In the genomic region with DNA sequence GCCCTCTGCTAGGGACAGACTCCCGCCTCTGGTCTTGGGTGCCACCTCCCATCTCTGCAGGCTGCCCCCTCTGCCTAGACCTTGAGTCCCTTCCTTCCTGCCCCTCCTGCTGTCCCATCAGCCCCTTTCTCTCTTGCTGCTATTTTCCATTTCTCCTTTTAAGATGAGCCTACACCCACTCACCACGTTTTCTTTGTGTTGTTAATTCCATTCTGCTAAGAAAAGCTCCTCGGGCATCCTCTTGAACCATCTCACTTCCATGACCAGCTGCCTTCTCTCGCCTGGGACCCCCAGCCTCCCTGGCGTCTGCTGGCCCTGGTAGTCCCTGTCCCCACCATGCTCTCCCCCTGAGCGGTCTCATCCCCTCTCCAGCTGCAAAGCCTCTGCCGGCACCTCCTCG, we compare ENCODE assay signal across 20 cellular contexts.
A peak's percentile ranks its signal among the peaks of the same experiment; 100 is the strongest.
DNase-seq lines count a peak whose midpoint lies in the region; ATAC-seq and TF ChIP-seq lines count a peak whose summit lies in the region.
"Had no signal": no experiment of that assay in that cellular context is flagged by ENCODE, and none has a peak within 500 bp of the region (broad histone marks: within the 10 kb centered on the region; RNA-seq: fewer than 3 reads in every experiment).

No MANE protein-coding gene starts in this region.

- no peak overlapping the region for H3K9ac ChIP-seq in iPS-18a (ENCODE audit: low read length)

- H3K4me3 ChIP-seq in iPS-18a (ENCODE audit: low read length), result no peak overlapping the region
- H3K4me3 ChIP-seq: SJCRH30 had no signal

- POLR2A ChIA-PET in WTC11 (lab: Charles Lee), result interaction anchor here (0.5 kb wide), 2 partner anchors 122 to 136 kb away, joined by 3 read pairs; no protein-coding TSS in a partner anchor

- peaks cover 33% of the 10 kb centered on the region for H3K36me3 Mint-ChIP-seq in WTC11
- peaks cover 61% of the 10 kb centered on the region for H3K36me3 Mint-ChIP-seq in stimulated activated memory B cell treated with anti-CD40 and anti-IgM and Interleukin-4, amounts not matched to agents 10 μg/mL and 1 μg/mL and 100 μg/mL, for 72 hours

- H3K9me3 Mint-ChIP-seq in stimulated activated naive CD8-positive, alpha-beta T cell treated with anti-CD3 and anti-CD28 coated beads, Interleukin-15, amount 100 ng/mL, for 72 hours, result no peaks in the 10 kb centered on the region
- H3K9me3 Mint-ChIP-seq in WTC11, result no peaks in the 10 kb centered on the region
- H3K9me3 Mint-ChIP-seq in stimulated activated memory B cell treated with anti-CD40 and anti-IgM and Interleukin-4, amounts not matched to agents 10 μg/mL and 1 μg/mL and 100 μg/mL, for 72 hours, result no peaks in the 10 kb centered on the region
- H3K9me3 Mint-ChIP-seq: CD14-positive monocyte, HFFc6 had no signal

- peak overlapping the region; percentile 6 for H3K27ac ChIP-seq in iPS-18a (ENCODE audit: low read length)
- H3K27ac ChIP-seq: SJCRH30 had no signal

- H3K36me3 ChIP-seq in iPS-18a (ENCODE audit: control insufficient read depth, low read depth, low read length), result peaks cover 20% of the 10 kb centered on the region

- H3K4me1 ChIP-seq in iPS-18a (ENCODE audit: control insufficient read depth, low read depth, low read length), result peaks cover 11% of the 10 kb centered on the region
- H3K4me1 ChIP-seq: SJCRH30 had no signal

- ATAC-seq in stimulated activated naive CD8-positive, alpha-beta T cell treated with anti-CD3 and anti-CD28 coated beads, Interleukin-15, amount 100 ng/mL, for 72 hours, result no peak
- ATAC-seq in stimulated activated naive CD8-positive, alpha-beta T cell treated with anti-CD3 and anti-CD28 coated beads, Interleukin-15, Interleukin-2, amounts not matched to agents 100 U/mL and 50 U/mL, for 24 hours, result no peak
- ATAC-seq in WTC11 (peak; percentile 32; the same call in 1 of the 2 replicates), HG03521 (IDR thresholded peaks at IDR 0.05; ENCODE audit: unreplicated experiment) (no peak)
- ATAC-seq in stimulated activated memory B cell treated with anti-CD40 and anti-IgM and Interleukin-4, amounts not matched to agents 10 μg/mL and 1 μg/mL and 100 μg/mL, for 72 hours, result no peak

- no peaks in the 10 kb centered on the region for H3K27me3 Mint-ChIP-seq in stimulated activated naive CD8-positive, alpha-beta T cell treated with anti-CD3 and anti-CD28 coated beads, Interleukin-15, amount 100 ng/mL, for 72 hours
- no peaks in the 10 kb centered on the region for H3K27me3 Mint-ChIP-seq in WTC11 (ENCODE audit: low read depth)
- no peaks in the 10 kb centered on the region for H3K27me3 Mint-ChIP-seq in stimulated activated memory B cell treated with anti-CD40 and anti-IgM and Interleukin-4, amounts not matched to agents 10 μg/mL and 1 μg/mL and 100 μg/mL, for 72 hours

- no peaks in the 10 kb centered on the region for H3K4me1 Mint-ChIP-seq in stimulated activated naive CD8-positive, alpha-beta T cell treated with anti-CD3 and anti-CD28 coated beads, Interleukin-15, amount 100 ng/mL, for 72 hours
- H3K4me1 Mint-ChIP-seq in WTC11, result peaks cover 28% of the 10 kb centered on the region
- H3K4me1 Mint-ChIP-seq in stimulated activated memory B cell treated with anti-CD40 and anti-IgM and Interleukin-4, amounts not matched to agents 10 μg/mL and 1 μg/mL and 100 μg/mL, for 72 hours, result no peaks in the 10 kb centered on the region
- H3K4me1 Mint-ChIP-seq: CD14-positive monocyte had no signal

- no peaks in the 10 kb centered on the region for H3K27me3 ChIP-seq in iPS-18a (ENCODE audit: control insufficient read depth, insufficient read depth, low read length)
- H3K27me3 ChIP-seq: SJCRH30 had no signal

- TF ChIP-seq CTCF in WTC11 (IDR thresholded peaks at IDR 0.05), result no peak

- no peaks in the 10 kb centered on the region for H3K9me3 ChIP-seq in iPS-18a (ENCODE audit: control insufficient read depth, low read depth, low read length)
- H3K9me3 ChIP-seq: SJCRH30 had no signal

- CTCF ChIA-PET in WTC11 (lab: Charles Lee), result interaction anchor here (0.6 to 1.0 kb wide), 2 partner anchors 47 to 49 kb away, joined by 3 to 6 read pairs; no protein-coding TSS in a partner anchor

- peak overlapping the region; percentile 64 to 88 for H3K27ac Mint-ChIP-seq in stimulated activated naive CD8-positive, alpha-beta T cell treated with anti-CD3 and anti-CD28 coated beads, Interleukin-15, amount 100 ng/mL, for 72 hours
- H3K27ac Mint-ChIP-seq in WTC11, result peak overlapping the region; percentile 81
- peak overlapping the region; percentile 26 for H3K27ac Mint-ChIP-seq in stimulated activated memory B cell treated with anti-CD40 and anti-IgM and Interleukin-4, amounts not matched to agents 10 μg/mL and 1 μg/mL and 100 μg/mL, for 72 hours
- H3K27ac Mint-ChIP-seq: HFFc6 had no signal

- H3K4me3 Mint-ChIP-seq in stimulated activated naive CD8-positive, alpha-beta T cell treated with anti-CD3 and anti-CD28 coated beads, Interleukin-15, amount 100 ng/mL, for 72 hours, result no peak overlapping the region
- no peak overlapping the region for H3K4me3 Mint-ChIP-seq in WTC11
- no peak overlapping the region for H3K4me3 Mint-ChIP-seq in stimulated activated memory B cell treated with anti-CD40 and anti-IgM and Interleukin-4, amounts not matched to agents 10 μg/mL and 1 μg/mL and 100 μg/mL, for 72 hours
- H3K4me3 Mint-ChIP-seq: CD14-positive monocyte, HFFc6 had no signal

- no peak for DNase-seq in stimulated activated naive CD8-positive, alpha-beta T cell treated with anti-CD3 and anti-CD28 coated beads, Interleukin-15, amount 100 ng/mL, for 72 hours
- no peak for DNase-seq in stimulated activated naive CD8-positive, alpha-beta T cell treated with anti-CD3 and anti-CD28 coated beads, Interleukin-15, Interleukin-2, amounts not matched to agents 100 U/mL and 50 U/mL, for 24 hours
- DNase-seq in WTC11 (ENCODE audit: low spot score), result no peak
- DNase-seq in NCI-H2081 (lab: John Stamatoyannopoulos, UW), result no peak
- DNase-seq in activated CD4-positive, CD25-positive, alpha-beta regulatory T cell treated with anti-CD3 and anti-CD28 coated beads, Interleukin-2, amount 50 U/mL, for 72 hours, result no peak
- DNase-seq: AML-193, DMS53, GF-D8, HFFc6, KG1, NCI-H1105, NCI-H2029 treated with DMSO at 0.1 percent for 48 hours, NCI-H2171 treated with DMSO at 0.1 percent for 48 hours, NCI-H524 treated with DMSO at 0.1 percent for 48 hours, OCI-M1, SJCRH30 had no signal

TF ChIP-seq in WTC11, 78 proteins besides CTCF, POLR2A, EP300 and RAD21:
- TF ChIP-seq ZNF219 (CRISPR knock-in tag; IDR thresholded peaks at IDR 0.05; ENCODE audit: borderline replicate concordance), result no peak
- TF ChIP-seq NR3C1 (CRISPR knock-in tag; conservative IDR thresholded peaks at IDR 0.05; ENCODE audit: low read depth), result no peak
- TF ChIP-seq SOX15 (CRISPR knock-in tag; IDR thresholded peaks at IDR 0.05), result no peak
- TF ChIP-seq OVOL2 (CRISPR knock-in tag; IDR thresholded peaks at IDR 0.05; ENCODE audit: borderline replicate concordance), result no peak
- TF ChIP-seq, protein P1, sequence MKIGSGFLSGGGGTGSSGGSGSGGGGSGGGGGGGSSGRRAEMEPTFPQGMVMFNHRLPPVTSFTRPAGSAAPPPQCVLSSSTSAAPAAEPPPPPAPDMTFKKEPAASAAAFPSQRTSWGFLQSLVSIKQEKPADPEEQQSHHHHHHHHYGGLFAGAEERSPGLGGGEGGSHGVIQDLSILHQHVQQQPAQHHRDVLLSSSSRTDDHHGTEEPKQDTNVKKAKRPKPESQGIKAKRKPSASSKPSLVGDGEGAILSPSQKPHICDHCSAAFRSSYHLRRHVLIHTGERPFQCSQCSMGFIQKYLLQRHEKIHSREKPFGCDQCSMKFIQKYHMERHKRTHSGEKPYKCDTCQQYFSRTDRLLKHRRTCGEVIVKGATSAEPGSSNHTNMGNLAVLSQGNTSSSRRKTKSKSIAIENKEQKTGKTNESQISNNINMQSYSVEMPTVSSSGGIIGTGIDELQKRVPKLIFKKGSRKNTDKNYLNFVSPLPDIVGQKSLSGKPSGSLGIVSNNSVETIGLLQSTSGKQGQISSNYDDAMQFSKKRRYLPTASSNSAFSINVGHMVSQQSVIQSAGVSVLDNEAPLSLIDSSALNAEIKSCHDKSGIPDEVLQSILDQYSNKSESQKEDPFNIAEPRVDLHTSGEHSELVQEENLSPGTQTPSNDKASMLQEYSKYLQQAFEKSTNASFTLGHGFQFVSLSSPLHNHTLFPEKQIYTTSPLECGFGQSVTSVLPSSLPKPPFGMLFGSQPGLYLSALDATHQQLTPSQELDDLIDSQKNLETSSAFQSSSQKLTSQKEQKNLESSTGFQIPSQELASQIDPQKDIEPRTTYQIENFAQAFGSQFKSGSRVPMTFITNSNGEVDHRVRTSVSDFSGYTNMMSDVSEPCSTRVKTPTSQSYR (CRISPR knock-in tag; IDR thresholded peaks at IDR 0.05), result no peak

Comparison
In these comparisons a context has a peak if more than half of its experiments do, and no peak if none do; other contexts are left out.
1. H3K27ac Mint-ChIP-seq: peak in every context shown above with its lines; median percentile 81 in WTC11; 76 in stimulated activated naive CD8-positive, alpha-beta T cell treated with anti-CD3 and anti-CD28 coated beads, Interleukin-15, amount 100 ng/mL, for 72 hours; 26 in stimulated activated memory B cell treated with anti-CD40 and anti-IgM and Interleukin-4, amounts not matched to agents 10 μg/mL and 1 μg/mL and 100 μg/mL, for 72 hours.